ENCODE assay signal across 28 cellular contexts in genomic region chr22:39955675-39956074, GRCh38. TPM values are rescaled to one million over a fixed set of nuclear protein-coding genes. Genes with fewer than 3 reads are reported as not detected.
DNase-seq lines count a peak whose midpoint lies in the region; ATAC-seq and TF ChIP-seq lines count a peak whose summit lies in the region.
"Had no signal": no experiment of that assay in that cellular context is flagged by ENCODE, and none has a peak within 500 bp of the region (broad histone marks: within the 10 kb centered on the region; RNA-seq: fewer than 3 reads in every experiment).

No MANE protein-coding gene starts in this region.

- peaks cover 78% of the 10 kb centered on the region for H3K36me3 ChIP-seq in KOPT-K1 (ENCODE audit: insufficient read depth, low read length)
- H3K36me3 ChIP-seq in thymus (ENCODE audit: control insufficient read depth, insufficient read depth), result peaks cover 33% of the 10 kb centered on the region
- peaks cover 0 to 50% (median 1%) of the 10 kb centered on the region in 6 donors for H3K36me3 ChIP-seq in spleen
- H3K36me3 ChIP-seq: lower lobe of right lung, neutrophil, thoracic aorta had no signal

- peaks cover 90% of the 10 kb centered on the region for H3K4me1 Mint-ChIP-seq in activated T-cell treated with anti-CD3 and anti-CD28 coated beads, Interleukin-2, amount 50 U/mL, for 24 hours (ENCODE audit: low read depth)
- H3K4me1 Mint-ChIP-seq in effector memory CD8-positive, alpha-beta T cell (ENCODE audit: low read depth in 2 of 2), result peaks cover 70 to 77% of the 10 kb centered on the region in 2 donors

- peak overlapping the region; percentile 66 for H3K27ac Mint-ChIP-seq in activated T-cell treated with anti-CD3 and anti-CD28 coated beads, Interleukin-2, amount 50 U/mL, for 24 hours
- H3K27ac Mint-ChIP-seq in effector memory CD8-positive, alpha-beta T cell, result peak overlapping the region; percentile 83 to 94
- H3K27ac Mint-ChIP-seq: endodermal cell, progenitor cell of endocrine pancreas had no signal

- no peak for TF ChIP-seq POLR2A in spleen (IDR thresholded peaks at IDR 0.05)

- no peak overlapping the region for H3K4me3 Mint-ChIP-seq in activated T-cell treated with anti-CD3 and anti-CD28 coated beads, Interleukin-2, amount 50 U/mL, for 24 hours
- peak overlapping the region; percentile 19 to 21 for H3K4me3 Mint-ChIP-seq in effector memory CD8-positive, alpha-beta T cell
- H3K4me3 Mint-ChIP-seq: activated CD4-positive, alpha-beta memory T cell treated with anti-CD3 and anti-CD28 coated beads for 36 hours; endodermal cell had no signal

- H3K36me3 Mint-ChIP-seq in activated T-cell treated with anti-CD3 and anti-CD28 coated beads, Interleukin-2, amount 50 U/mL, for 24 hours (ENCODE audit: low read depth), result peaks cover 88% of the 10 kb centered on the region
- peaks cover 92% of the 10 kb centered on the region for H3K36me3 Mint-ChIP-seq in effector memory CD8-positive, alpha-beta T cell (ENCODE audit: insufficient read depth)

- peak overlapping the region; percentile 48 for H3K4me3 ChIP-seq in thymus (ENCODE audit: low read length)
- no peak overlapping the region for H3K4me3 ChIP-seq in spleen
- H3K4me3 ChIP-seq: lower lobe of right lung, thoracic aorta had no signal

- H3K9me3 Mint-ChIP-seq in activated T-cell treated with anti-CD3 and anti-CD28 coated beads, Interleukin-2, amount 50 U/mL, for 24 hours, result no peaks in the 10 kb centered on the region
- no peaks in the 10 kb centered on the region for H3K9me3 Mint-ChIP-seq in effector memory CD8-positive, alpha-beta T cell
- H3K9me3 Mint-ChIP-seq: activated CD4-positive, alpha-beta memory T cell treated with anti-CD3 and anti-CD28 coated beads for 36 hours; endodermal cell had no signal

- H3K27ac ChIP-seq in KOPT-K1 (ENCODE audit: low read depth, low read length, poor library complexity, severe bottlenecking), result peak overlapping the region; percentile 99
- peak overlapping the region; percentile 81 for H3K27ac ChIP-seq in thymus (ENCODE audit: low read depth)
- no peak overlapping the region for H3K27ac ChIP-seq in spleen
- H3K27ac ChIP-seq: lower lobe of right lung, neutrophil, thoracic aorta had no signal

- H3K27me3 ChIP-seq in thymus (ENCODE audit: control insufficient read depth, insufficient read depth) (no peaks in the 10 kb centered on the region), spleen (replicated peaks in 1 of 7) (peaks cover 0 to 14% (median 0%) of the 10 kb centered on the region in 7 donors)

- TF ChIP-seq CTCF in GM20000 (IDR thresholded peaks at IDR 0.05; ENCODE audit: extremely low read depth, missing control alignments) (no peak), spleen (IDR thresholded peaks at IDR 0.05 in 8 of 11, conservative IDR thresholded peaks at IDR 0.05 in 3 of 11) (no peak)

- no peaks in the 10 kb centered on the region for H3K9me3 ChIP-seq in KOPT-K1 (ENCODE audit: insufficient read depth, low read length, poor library complexity, severe bottlenecking)
- no peaks in the 10 kb centered on the region for H3K9me3 ChIP-seq in thymus (ENCODE audit: control insufficient read depth)
- no peaks in the 10 kb centered on the region for H3K9me3 ChIP-seq in spleen
- H3K9me3 ChIP-seq: lower lobe of right lung, neutrophil, thoracic aorta had no signal

- 96% methylated on average over 2 of the region's 2 CpGs for WGBS in thymus
- WGBS in spleen, 5 donors, result 88 to 100% (median 94%) methylated on average over 2 of the region's 2 CpGs

- no peak for ATAC-seq in effector memory CD8-positive, alpha-beta T cell (replicated peaks)
- ATAC-seq in HG03442 (IDR thresholded peaks at IDR 0.05; ENCODE audit: unreplicated experiment), result no peak
- ATAC-seq: esophagus mucosa, HCT116, lower lobe of right lung had no signal

- H3K4me1 ChIP-seq in thymus (ENCODE audit: control insufficient read depth, insufficient read depth, low read length) (peaks cover 79% of the 10 kb centered on the region), spleen (peaks cover 25 to 100% (median 52%) of the 10 kb centered on the region in 6 donors)

- no peaks in the 10 kb centered on the region for H3K27me3 Mint-ChIP-seq in activated T-cell treated with anti-CD3 and anti-CD28 coated beads, Interleukin-2, amount 50 U/mL, for 24 hours
- H3K27me3 Mint-ChIP-seq in effector memory CD8-positive, alpha-beta T cell, result no peaks in the 10 kb centered on the region
- H3K27me3 Mint-ChIP-seq: activated CD4-positive, alpha-beta memory T cell treated with anti-CD3 and anti-CD28 coated beads for 36 hours had no signal

- DNase-seq in activated T-cell treated with anti-CD3 and anti-CD28 coated beads, Interleukin-2, amount 50 U/mL, for 24 hours, result no peak
- no peak for DNase-seq in activated T-cell treated with anti-CD3 and anti-CD28 coated beads for 4 hours
- DNase-seq in effector memory CD8-positive, alpha-beta T cell, result no peak
- DNase-seq in GM20000 (ENCODE audit: low spot score), result no peak
- no peak for DNase-seq in spleen
- DNase-seq: activated CD4-positive, alpha-beta memory T cell treated with anti-CD3 and anti-CD28 coated beads for 36 hours; activated gamma-delta T cell; AML-193; DMS53; endodermal cell; foreskin fibroblast; GDM1; head of caudate nucleus; KG1; lower lobe of right lung; NCI-H1417; NCI-H774; stimulated activated naive CD4-positive, alpha-beta T cell treated with Interleukin-2 at 50 U/mL for 16 hours had no signal

- intact Hi-C loops in spleen (cut with DNase I; ENCODE audit: low total_unique reads), result no loop called here

RNA-seq across cellular contexts. Expression of gene TMA7B, which starts 4.5 kb away (rescaled TPM):
- 3.3 TPM for polyA plus RNA-seq in thymus
- 1 to 10 TPM; 1.5 to 4.2 (median 2.7) TPM for total RNA-seq in spleen
- under 1 TPM; 0.29 to 0.45 (median 0.35) TPM for polyA plus RNA-seq in spleen
- total RNA-seq: cardiac septum, endodermal cell, HT1080, progenitor cell of endocrine pancreas had no signal

RNA-seq across cellular contexts. Expression of gene FAM83F, which starts 39.1 kb away (rescaled TPM):
- polyA plus RNA-seq in thymus (2.0 TPM), spleen (under 1 TPM in 2 of 3 donors, not detected in 1; 0.02 to 0.13 TPM)
- under 1 TPM in 6 of 7 donors, not detected in 1; 0.06 to 0.28 (median 0.18) TPM for total RNA-seq in spleen

RNA-seq across cellular contexts. Expression of gene GRAP2, which starts 54.8 kb away (rescaled TPM):
- polyA plus RNA-seq in thymus (51.5 TPM), spleen (1 to 10 TPM; 3.1 to 8.7 (median 7.6) TPM)
- 10 to 100 TPM; 24.3 to 40.3 (median 33.2) TPM for total RNA-seq in spleen

Comparison
In these comparisons a context has a peak if more than half of its experiments do, and no peak if none do; other contexts are left out.
1. H3K27ac ChIP-seq: peak in KOPT-K1 (single experiment) and thymus (single experiment); none in spleen (0 of 8).